8 cellular contexts compared by ENCODE assay signal in the genomic region with DNA sequence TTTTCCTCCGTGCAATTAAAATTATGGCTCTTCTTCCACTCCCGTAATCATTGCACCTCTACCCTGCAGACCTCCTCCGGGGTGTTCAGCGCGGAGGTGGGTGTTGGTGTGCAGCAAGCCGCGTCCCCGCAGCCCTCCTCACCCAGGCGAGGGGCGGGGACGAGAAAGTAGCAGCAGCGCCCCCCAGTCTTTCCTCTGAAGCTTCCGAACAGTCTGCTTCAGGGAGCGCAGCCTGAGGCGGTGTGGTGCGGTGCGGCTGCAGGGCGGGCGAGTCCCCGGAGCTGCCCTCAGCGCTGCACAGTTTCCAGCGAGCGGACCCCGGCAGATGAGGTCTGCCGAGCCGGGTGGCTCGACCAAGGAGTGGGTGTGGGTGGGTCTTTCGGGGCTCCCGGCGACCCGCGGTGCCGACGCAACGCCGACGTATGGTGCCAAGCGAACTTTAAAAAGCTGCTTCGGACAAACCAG. TPM values are rescaled to one million over a fixed set of nuclear protein-coding genes. Genes with fewer than 3 reads are reported as not detected.
DNase-seq lines count a peak whose midpoint lies in the region; ATAC-seq and TF ChIP-seq lines count a peak whose summit lies in the region.

A gene with protein sequence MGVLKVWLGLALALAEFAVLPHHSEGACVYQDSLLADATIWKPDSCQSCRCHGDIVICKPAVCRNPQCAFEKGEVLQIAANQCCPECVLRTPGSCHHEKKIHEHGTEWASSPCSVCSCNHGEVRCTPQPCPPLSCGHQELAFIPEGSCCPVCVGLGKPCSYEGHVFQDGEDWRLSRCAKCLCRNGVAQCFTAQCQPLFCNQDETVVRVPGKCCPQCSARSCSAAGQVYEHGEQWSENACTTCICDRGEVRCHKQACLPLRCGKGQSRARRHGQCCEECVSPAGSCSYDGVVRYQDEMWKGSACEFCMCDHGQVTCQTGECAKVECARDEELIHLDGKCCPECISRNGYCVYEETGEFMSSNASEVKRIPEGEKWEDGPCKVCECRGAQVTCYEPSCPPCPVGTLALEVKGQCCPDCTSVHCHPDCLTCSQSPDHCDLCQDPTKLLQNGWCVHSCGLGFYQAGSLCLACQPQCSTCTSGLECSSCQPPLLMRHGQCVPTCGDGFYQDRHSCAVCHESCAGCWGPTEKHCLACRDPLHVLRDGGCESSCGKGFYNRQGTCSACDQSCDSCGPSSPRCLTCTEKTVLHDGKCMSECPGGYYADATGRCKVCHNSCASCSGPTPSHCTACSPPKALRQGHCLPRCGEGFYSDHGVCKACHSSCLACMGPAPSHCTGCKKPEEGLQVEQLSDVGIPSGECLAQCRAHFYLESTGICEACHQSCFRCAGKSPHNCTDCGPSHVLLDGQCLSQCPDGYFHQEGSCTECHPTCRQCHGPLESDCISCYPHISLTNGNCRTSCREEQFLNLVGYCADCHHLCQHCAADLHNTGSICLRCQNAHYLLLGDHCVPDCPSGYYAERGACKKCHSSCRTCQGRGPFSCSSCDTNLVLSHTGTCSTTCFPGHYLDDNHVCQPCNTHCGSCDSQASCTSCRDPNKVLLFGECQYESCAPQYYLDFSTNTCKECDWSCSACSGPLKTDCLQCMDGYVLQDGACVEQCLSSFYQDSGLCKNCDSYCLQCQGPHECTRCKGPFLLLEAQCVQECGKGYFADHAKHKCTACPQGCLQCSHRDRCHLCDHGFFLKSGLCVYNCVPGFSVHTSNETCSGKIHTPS (N-terminal part only) (plus strand): TSS at position 189 of the 465 bp plus-strand sequence. CDS start 687 bp downstream, outside the sequence.

- H3K9me3 ChIP-seq in ectodermal cell (ENCODE audit: control insufficient read depth, low read length), result no peaks in the 10 kb centered on the region
- no peaks in the 10 kb centered on the region for H3K9me3 ChIP-seq in testis

- peak; percentile 38 for ATAC-seq in GM18502 (IDR thresholded peaks at IDR 0.05; ENCODE audit: poor library complexity, unreplicated experiment)
- ATAC-seq in SK-N-SH treated with all-trans-retinoic acid at 6 μM for 48 hours, result peak; percentile 70

- DNase-seq in AG08396 (ENCODE audit: low spot score), result peak; percentile 24
- no peak for DNase-seq in HT-29 (ENCODE audit: low spot score)
- peak; percentile 5 to 17 for DNase-seq in lung microvascular endothelial cell (ENCODE audit: low read depth in 2 of 2)
- DNase-seq in testis, result peak; percentile 26
- DNase-seq in NAMALWA (ENCODE audit: low spot score), result no peak

- H3K4me1 ChIP-seq in ectodermal cell (ENCODE audit: control insufficient read depth, insufficient read depth, low read length) (peaks cover 5% of the 10 kb centered on the region), testis (peaks cover 21% of the 10 kb centered on the region)

- TF ChIP-seq CTCF in testis (IDR thresholded peaks at IDR 0.05), result no peak

- H3K27ac ChIP-seq in ectodermal cell (ENCODE audit: insufficient read depth, low read depth, low read length, poor library complexity, severe bottlenecking), result peak within 1 kb of the TSS; percentile 92
- H3K27ac ChIP-seq in testis, result no peak within 1 kb of the TSS

- H3K27me3 ChIP-seq in ectodermal cell (ENCODE audit: control insufficient read depth, insufficient read depth, low read length, poor library complexity, severe bottlenecking) (no peaks in the 10 kb centered on the region), testis (no peaks in the 10 kb centered on the region)

- no peak for TF ChIP-seq POLR2A in testis (IDR thresholded peaks at IDR 0.05)

- intact Hi-C loops in testis (cut with DNase I; ENCODE audit: low total_unique reads), result no loop called here

- 0% methylated on average over 39 of the region's 39 CpGs for WGBS in ectodermal cell, 2 experiments
- 0 to 2% methylated on average over 34 to 39 of the region's 39 CpGs for WGBS in testis, 2 donors

- H3K4me3 ChIP-seq in ectodermal cell (ENCODE audit: insufficient read depth, low read depth, low read length) (peak within 1 kb of the TSS; percentile 73), testis (peak within 1 kb of the TSS; percentile 44 to 60)

- H3K36me3 ChIP-seq in ectodermal cell (ENCODE audit: control insufficient read depth, insufficient read depth, low read length) (no peaks in the 10 kb centered on the region), testis (ENCODE audit: low read depth, missing control alignments) (no peaks in the 10 kb centered on the region)

TF ChIP-seq in SK-N-SH treated with all-trans-retinoic acid at 6 μM for 48 hours, 23 proteins besides CTCF, POLR2A, EP300 and RAD21 (continues in another document):
- TF ChIP-seq ZFP3 (CRISPR knock-in tag; IDR thresholded peaks at IDR 0.05) (no peak), ZC3H10 (CRISPR knock-in tag; IDR thresholded peaks at IDR 0.05) (no peak), TCF4 (CRISPR knock-in tag; IDR thresholded peaks at IDR 0.05; ENCODE audit: borderline replicate concordance) (no peak), ZNF70 (CRISPR knock-in tag; IDR thresholded peaks at IDR 0.05) (no peak), ISL1 (CRISPR knock-in tag; IDR thresholded peaks at IDR 0.05) (no peak), RARB (CRISPR knock-in tag; IDR thresholded peaks at IDR 0.05) (no peak), CSDC2 (CRISPR knock-in tag; IDR thresholded peaks at IDR 0.05) (no peak), ZFP30 (CRISPR knock-in tag; IDR thresholded peaks at IDR 0.05) (no peak), GLIS3 (CRISPR knock-in tag; IDR thresholded peaks at IDR 0.05) (no peak), SNAI2 (CRISPR knock-in tag; IDR thresholded peaks at IDR 0.05) (no peak)
- TF ChIP-seq, protein P1, sequence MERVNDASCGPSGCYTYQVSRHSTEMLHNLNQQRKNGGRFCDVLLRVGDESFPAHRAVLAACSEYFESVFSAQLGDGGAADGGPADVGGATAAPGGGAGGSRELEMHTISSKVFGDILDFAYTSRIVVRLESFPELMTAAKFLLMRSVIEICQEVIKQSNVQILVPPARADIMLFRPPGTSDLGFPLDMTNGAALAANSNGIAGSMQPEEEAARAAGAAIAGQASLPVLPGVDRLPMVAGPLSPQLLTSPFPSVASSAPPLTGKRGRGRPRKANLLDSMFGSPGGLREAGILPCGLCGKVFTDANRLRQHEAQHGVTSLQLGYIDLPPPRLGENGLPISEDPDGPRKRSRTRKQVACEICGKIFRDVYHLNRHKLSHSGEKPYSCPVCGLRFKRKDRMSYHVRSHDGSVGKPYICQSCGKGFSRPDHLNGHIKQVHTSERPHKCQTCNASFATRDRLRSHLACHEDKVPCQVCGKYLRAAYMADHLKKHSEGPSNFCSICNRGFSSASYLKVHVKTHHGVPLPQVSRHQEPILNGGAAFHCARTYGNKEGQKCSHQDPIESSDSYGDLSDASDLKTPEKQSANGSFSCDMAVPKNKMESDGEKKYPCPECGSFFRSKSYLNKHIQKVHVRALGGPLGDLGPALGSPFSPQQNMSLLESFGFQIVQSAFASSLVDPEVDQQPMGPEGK (CRISPR knock-in tag; IDR thresholded peaks at IDR 0.05; ENCODE audit: borderline replicate concordance), result no peak
- TF ChIP-seq, protein P2, sequence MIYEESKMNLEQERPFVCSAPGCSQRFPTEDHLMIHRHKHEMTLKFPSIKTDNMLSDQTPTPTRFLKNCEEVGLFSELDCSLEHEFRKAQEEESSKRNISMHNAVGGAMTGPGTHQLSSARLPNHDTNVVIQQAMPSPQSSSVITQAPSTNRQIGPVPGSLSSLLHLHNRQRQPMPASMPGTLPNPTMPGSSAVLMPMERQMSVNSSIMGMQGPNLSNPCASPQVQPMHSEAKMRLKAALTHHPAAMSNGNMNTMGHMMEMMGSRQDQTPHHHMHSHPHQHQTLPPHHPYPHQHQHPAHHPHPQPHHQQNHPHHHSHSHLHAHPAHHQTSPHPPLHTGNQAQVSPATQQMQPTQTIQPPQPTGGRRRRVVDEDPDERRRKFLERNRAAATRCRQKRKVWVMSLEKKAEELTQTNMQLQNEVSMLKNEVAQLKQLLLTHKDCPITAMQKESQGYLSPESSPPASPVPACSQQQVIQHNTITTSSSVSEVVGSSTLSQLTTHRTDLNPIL (CRISPR knock-in tag; IDR thresholded peaks at IDR 0.05; ENCODE audit: low read depth), result no peak
- TF ChIP-seq, protein P3, sequence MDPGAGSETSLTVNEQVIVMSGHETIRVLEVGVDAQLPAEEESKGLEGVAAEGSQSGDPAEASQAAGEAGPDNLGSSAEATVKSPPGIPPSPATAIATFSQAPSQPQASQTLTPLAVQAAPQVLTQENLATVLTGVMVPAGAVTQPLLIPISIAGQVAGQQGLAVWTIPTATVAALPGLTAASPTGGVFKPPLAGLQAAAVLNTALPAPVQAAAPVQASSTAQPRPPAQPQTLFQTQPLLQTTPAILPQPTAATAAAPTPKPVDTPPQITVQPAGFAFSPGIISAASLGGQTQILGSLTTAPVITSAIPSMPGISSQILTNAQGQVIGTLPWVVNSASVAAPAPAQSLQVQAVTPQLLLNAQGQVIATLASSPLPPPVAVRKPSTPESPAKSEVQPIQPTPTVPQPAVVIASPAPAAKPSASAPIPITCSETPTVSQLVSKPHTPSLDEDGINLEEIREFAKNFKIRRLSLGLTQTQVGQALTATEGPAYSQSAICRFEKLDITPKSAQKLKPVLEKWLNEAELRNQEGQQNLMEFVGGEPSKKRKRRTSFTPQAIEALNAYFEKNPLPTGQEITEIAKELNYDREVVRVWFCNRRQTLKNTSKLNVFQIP (CRISPR knock-in tag; IDR thresholded peaks at IDR 0.05; ENCODE audit: borderline replicate concordance, low read depth), result no peak

RNA-seq across cellular contexts. Expression of the gene that starts here (rescaled TPM):
- total RNA-seq in HT-29 (2014; rRNA removed; shearing (Covaris generic)), result 15.2 and 18.9 TPM in 2 replicates
- polyA plus RNA-seq in ectodermal cell (2013, experiment 1 of 4), result 19.9 TPM
- 28.5 TPM for polyA plus RNA-seq in ectodermal cell (2013, experiment 2 of 4)
- 18.3 TPM for polyA plus RNA-seq in ectodermal cell (2013, experiment 3 of 4)
- polyA plus RNA-seq in ectodermal cell (2013, experiment 4 of 4), result 25.2 TPM
- total RNA-seq in lung microvascular endothelial cell (0.20 and 0.65 TPM in 2 replicates), testis (1 to 10 TPM; 3.5 to 3.7 TPM)
- 2.2 TPM for polyA plus RNA-seq in testis (ENCODE audit: insufficient read depth, low read depth, low replicate concordance)

Comparison
In these comparisons a context has a peak if more than half of its experiments do, and no peak if none do; other contexts are left out.
1. Peak in DNase-seq in lung microvascular endothelial cell; RNA of the gene not detected or under 1 TPM.
2. DNase-seq: peak in AG08396 (single experiment) and testis (single experiment); none in HT-29 (single experiment) and NAMALWA (single experiment).